ENCODE assay signal across 2 cellular contexts in genomic region chr3:194324823-194325327, GRCh38.
A peak's percentile ranks its signal among the peaks of the same experiment; 100 is the strongest.
TF ChIP-seq lines count a peak whose summit lies in the region.

No MANE protein-coding gene starts in this region.

TF ChIP-seq in A549, 52 proteins besides CTCF, POLR2A, EP300 and RAD21:
- no peak for TF ChIP-seq TP53 (CRISPR knock-in tag; IDR thresholded peaks at IDR 0.05)
- no peak for TF ChIP-seq EHMT2 (IDR thresholded peaks at IDR 0.05; ENCODE audit: low read depth)
- TF ChIP-seq CHD4 (IDR thresholded peaks at IDR 0.05; ENCODE audit: borderline replicate concordance), result 0 out of 2 replicates have a peak, but pooled peaks have one; percentile 50

TF ChIP-seq in H1, 55 proteins besides CTCF, POLR2A, EP300 and RAD21:
- TF ChIP-seq JUN (IDR thresholded peaks at IDR 0.05; ENCODE audit: low read depth, low read length) (no peak), KDM5A (IDR thresholded peaks at IDR 0.05; ENCODE audit: low read length) (no peak), CTBP2 (IDR thresholded peaks at IDR 0.05; ENCODE audit: borderline replicate concordance, insufficient read depth, insufficient read length, low read length) (no peak), ATF2 (IDR thresholded peaks at IDR 0.05; ENCODE audit: low read length) (no peak), NANOG (IDR thresholded peaks at IDR 0.05; ENCODE audit: insufficient read depth, low read depth, low read length, poor library complexity, severe bottlenecking) (no peak), MAX (IDR thresholded peaks at IDR 0.05) (no peak), SP2 (IDR thresholded peaks at IDR 0.05; ENCODE audit: low read length) (no peak), BRCA1 (IDR thresholded peaks at IDR 0.05; ENCODE audit: low read depth, low read length) (no peak), EGR1 (IDR thresholded peaks at IDR 0.05; ENCODE audit: borderline replicate concordance, low read depth, low read length) (no peak), CBX8 (IDR thresholded peaks at IDR 0.05; ENCODE audit: borderline replicate concordance, low read depth, low read length) (no peak), TCF12 (IDR thresholded peaks at IDR 0.05; ENCODE audit: low read depth, low read length) (no peak), BACH1 (IDR thresholded peaks at IDR 0.05; ENCODE audit: low read length) (no peak)
